In the genomic region with DNA sequence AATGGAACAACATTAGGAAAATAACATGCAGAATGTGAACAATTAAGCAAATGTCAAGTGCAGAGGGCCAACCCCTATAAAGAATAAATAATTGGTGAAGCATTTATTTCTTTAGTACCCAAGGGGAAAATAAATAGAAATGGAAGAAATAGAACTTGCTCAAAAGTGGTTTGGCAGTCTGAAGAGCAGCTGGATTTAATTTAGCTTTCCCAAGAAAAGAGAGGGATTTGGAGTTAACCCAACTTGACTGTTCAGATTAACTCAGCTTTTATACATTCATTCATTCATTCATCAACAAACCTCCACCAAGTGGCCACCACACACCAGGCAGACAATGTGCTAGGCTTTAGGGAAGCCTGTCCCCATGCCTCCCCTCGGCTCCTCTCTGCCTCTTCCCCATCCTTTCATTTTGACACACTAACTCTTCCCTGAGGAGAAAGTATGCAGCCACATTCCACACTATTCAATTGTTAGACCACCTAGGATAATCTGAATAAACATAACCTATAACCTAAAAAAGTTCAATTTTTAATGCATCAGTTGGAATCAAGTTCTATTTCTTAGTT, we compare ENCODE assay signal across 18 cellular contexts.
DNase-seq lines count a peak whose midpoint lies in the region; ATAC-seq, FAIRE-seq and TF ChIP-seq lines count a peak whose summit lies in the region.
"Had no signal": no experiment of that assay in that cellular context is flagged by ENCODE, and none has a peak within 500 bp of the region (broad histone marks: within the 10 kb centered on the region; RNA-seq: fewer than 3 reads in every experiment).

No MANE protein-coding gene starts in this region.

- no peaks in the 10 kb centered on the region for H3K27me3 ChIP-seq in heart right ventricle
- no peaks in the 10 kb centered on the region for H3K27me3 ChIP-seq in HAP-1 (ENCODE audit: low read depth)
- H3K27me3 ChIP-seq: Peyer's patch had no signal

- TF ChIP-seq CTCF in WTC11 (IDR thresholded peaks at IDR 0.05) (no peak), heart right ventricle (IDR thresholded peaks at IDR 0.05) (no peak)

- WGBS in heart right ventricle, 2 donors, result 60 to 68% methylated on average over 1 of the region's 1 CpG

- H3K4me3 Mint-ChIP-seq in WTC11, result no peak overlapping the region
- H3K4me3 Mint-ChIP-seq: CD14-positive monocyte had no signal

- no peaks in the 10 kb centered on the region for H3K36me3 ChIP-seq in heart right ventricle
- no peaks in the 10 kb centered on the region for H3K36me3 ChIP-seq in HAP-1 (replicated peaks)
- H3K36me3 ChIP-seq: Peyer's patch had no signal

- POLR2A ChIA-PET in WTC11 (lab: Charles Lee), result no interaction called here

- DNase-seq in GM03348 (ENCODE audit: low spot score), result peak; percentile 29
- DNase-seq in WTC11 (ENCODE audit: low spot score), result no peak
- DNase-seq in fibroblast of peridontal ligament (ENCODE audit: extremely low read depth), result peak; percentile 95
- DNase-seq in skeletal muscle cell (ENCODE audit: low read depth), result peak; percentile 24
- no peak for DNase-seq in H54 (ENCODE audit: insufficient read length, low spot score)
- DNase-seq in heart right ventricle, result no peak
- DNase-seq in HAP-1 (ENCODE audit: low spot score in 2 of 2), result no peak
- DNase-seq: ACHN, COR-L47, DMS153, Kasumi-1, NCI-H1930, NCI-H510A treated with DMSO at 0.1 percent for 48 hours, Peyer's patch, SHP77 treated with DMSO at 0.1 percent for 48 hours had no signal

- peak; percentile 76 for ATAC-seq in WTC11
- ATAC-seq in HG03469 (IDR thresholded peaks at IDR 0.05; ENCODE audit: unreplicated experiment), result no peak
- ATAC-seq in heart right ventricle, result no peak

- no peaks in the 10 kb centered on the region for H3K36me3 Mint-ChIP-seq in WTC11
- H3K36me3 Mint-ChIP-seq: CD14-positive monocyte had no signal

- no peak overlapping the region for H3K27ac Mint-ChIP-seq in WTC11
- H3K27ac Mint-ChIP-seq: CD14-positive monocyte had no signal

- no peaks in the 10 kb centered on the region for H3K9me3 ChIP-seq in heart right ventricle
- H3K9me3 ChIP-seq in HAP-1, result no peaks in the 10 kb centered on the region
- H3K9me3 ChIP-seq: Peyer's patch had no signal

- in situ Hi-C loops in HAP-1 (cut with MboI; ENCODE audit: low sequenced_read_pairs), result no loop called here

- H3K4me1 Mint-ChIP-seq in WTC11, result peaks cover 7% of the 10 kb centered on the region
- H3K4me1 Mint-ChIP-seq: CD14-positive monocyte had no signal

- CTCF ChIA-PET in WTC11 (lab: Charles Lee), result no interaction called here

- H3K4me1 ChIP-seq in heart right ventricle (no peaks in the 10 kb centered on the region), HAP-1 (no peaks in the 10 kb centered on the region)
- H3K4me1 ChIP-seq: Peyer's patch had no signal

- no peak for FAIRE-seq in H54 (lab: Jason Lieb, UNC)
- FAIRE-seq: GM12892 had no signal

- H3K4me3 ChIP-seq in skeletal muscle cell (ENCODE audit: low read depth, low read length) (no peak overlapping the region), heart right ventricle (no peak overlapping the region), HAP-1 (no peak overlapping the region)
- H3K4me3 ChIP-seq: Peyer's patch had no signal

- TF ChIP-seq POLR2A in H54 (IDR thresholded peaks at IDR 0.05; ENCODE audit: low read depth, low read length), result no peak

- H3K27me3 Mint-ChIP-seq in WTC11 (ENCODE audit: low read depth), result no peaks in the 10 kb centered on the region

- intact Hi-C loops in heart right ventricle (cut with DNase I), result no loop called here

- H3K9me3 Mint-ChIP-seq in WTC11, result peaks cover 5% of the 10 kb centered on the region; the same call in 1 of the 2 replicates

- no peak overlapping the region for H3K27ac ChIP-seq in heart right ventricle
- H3K27ac ChIP-seq: Peyer's patch had no signal

TF ChIP-seq in WTC11, 78 proteins besides CTCF, POLR2A, EP300 and RAD21:
- TF ChIP-seq, protein P1, sequence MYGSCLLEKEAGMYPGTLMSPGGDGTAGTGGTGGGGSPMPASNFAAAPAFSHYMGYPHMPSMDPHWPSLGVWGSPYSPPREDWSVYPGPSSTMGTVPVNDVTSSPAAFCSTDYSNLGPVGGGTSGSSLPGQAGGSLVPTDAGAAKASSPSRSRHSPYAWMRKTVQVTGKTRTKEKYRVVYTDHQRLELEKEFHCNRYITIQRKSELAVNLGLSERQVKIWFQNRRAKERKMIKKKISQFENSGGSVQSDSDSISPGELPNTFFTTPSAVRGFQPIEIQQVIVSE (CRISPR knock-in tag; IDR thresholded peaks at IDR 0.05; ENCODE audit: borderline replicate concordance), result no peak
- no peak for TF ChIP-seq EMX1 (CRISPR knock-in tag; IDR thresholded peaks at IDR 0.05)
- no peak for TF ChIP-seq TCF7 (CRISPR knock-in tag; IDR thresholded peaks at IDR 0.05; ENCODE audit: low read depth)
- TF ChIP-seq, protein P2, sequence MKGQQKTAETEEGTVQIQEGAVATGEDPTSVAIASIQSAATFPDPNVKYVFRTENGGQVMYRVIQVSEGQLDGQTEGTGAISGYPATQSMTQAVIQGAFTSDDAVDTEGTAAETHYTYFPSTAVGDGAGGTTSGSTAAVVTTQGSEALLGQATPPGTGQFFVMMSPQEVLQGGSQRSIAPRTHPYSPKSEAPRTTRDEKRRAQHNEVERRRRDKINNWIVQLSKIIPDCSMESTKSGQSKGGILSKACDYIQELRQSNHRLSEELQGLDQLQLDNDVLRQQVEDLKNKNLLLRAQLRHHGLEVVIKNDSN (CRISPR knock-in tag; IDR thresholded peaks at IDR 0.05), result no peak
- no peak for TF ChIP-seq HMGA2 (CRISPR knock-in tag; IDR thresholded peaks at IDR 0.05)
- TF ChIP-seq, protein P3, sequence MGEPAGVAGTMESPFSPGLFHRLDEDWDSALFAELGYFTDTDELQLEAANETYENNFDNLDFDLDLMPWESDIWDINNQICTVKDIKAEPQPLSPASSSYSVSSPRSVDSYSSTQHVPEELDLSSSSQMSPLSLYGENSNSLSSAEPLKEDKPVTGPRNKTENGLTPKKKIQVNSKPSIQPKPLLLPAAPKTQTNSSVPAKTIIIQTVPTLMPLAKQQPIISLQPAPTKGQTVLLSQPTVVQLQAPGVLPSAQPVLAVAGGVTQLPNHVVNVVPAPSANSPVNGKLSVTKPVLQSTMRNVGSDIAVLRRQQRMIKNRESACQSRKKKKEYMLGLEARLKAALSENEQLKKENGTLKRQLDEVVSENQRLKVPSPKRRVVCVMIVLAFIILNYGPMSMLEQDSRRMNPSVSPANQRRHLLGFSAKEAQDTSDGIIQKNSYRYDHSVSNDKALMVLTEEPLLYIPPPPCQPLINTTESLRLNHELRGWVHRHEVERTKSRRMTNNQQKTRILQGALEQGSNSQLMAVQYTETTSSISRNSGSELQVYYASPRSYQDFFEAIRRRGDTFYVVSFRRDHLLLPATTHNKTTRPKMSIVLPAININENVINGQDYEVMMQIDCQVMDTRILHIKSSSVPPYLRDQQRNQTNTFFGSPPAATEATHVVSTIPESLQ (CRISPR knock-in tag; IDR thresholded peaks at IDR 0.05), result no peak
- no peak for TF ChIP-seq FOXP1 (CRISPR knock-in tag; IDR thresholded peaks at IDR 0.05; ENCODE audit: borderline replicate concordance)
- TF ChIP-seq ZNF396 (CRISPR knock-in tag; IDR thresholded peaks at IDR 0.05; ENCODE audit: borderline replicate concordance), result no peak
- no peak for TF ChIP-seq SMAD4 (CRISPR knock-in tag; IDR thresholded peaks at IDR 0.05)
- TF ChIP-seq RORB (CRISPR knock-in tag; IDR thresholded peaks at IDR 0.05), result no peak
- no peak for TF ChIP-seq ZNF232 (CRISPR knock-in tag; IDR thresholded peaks at IDR 0.05)
- no peak for TF ChIP-seq JAZF1 (CRISPR knock-in tag; IDR thresholded peaks at IDR 0.05)
- TF ChIP-seq, protein P4, sequence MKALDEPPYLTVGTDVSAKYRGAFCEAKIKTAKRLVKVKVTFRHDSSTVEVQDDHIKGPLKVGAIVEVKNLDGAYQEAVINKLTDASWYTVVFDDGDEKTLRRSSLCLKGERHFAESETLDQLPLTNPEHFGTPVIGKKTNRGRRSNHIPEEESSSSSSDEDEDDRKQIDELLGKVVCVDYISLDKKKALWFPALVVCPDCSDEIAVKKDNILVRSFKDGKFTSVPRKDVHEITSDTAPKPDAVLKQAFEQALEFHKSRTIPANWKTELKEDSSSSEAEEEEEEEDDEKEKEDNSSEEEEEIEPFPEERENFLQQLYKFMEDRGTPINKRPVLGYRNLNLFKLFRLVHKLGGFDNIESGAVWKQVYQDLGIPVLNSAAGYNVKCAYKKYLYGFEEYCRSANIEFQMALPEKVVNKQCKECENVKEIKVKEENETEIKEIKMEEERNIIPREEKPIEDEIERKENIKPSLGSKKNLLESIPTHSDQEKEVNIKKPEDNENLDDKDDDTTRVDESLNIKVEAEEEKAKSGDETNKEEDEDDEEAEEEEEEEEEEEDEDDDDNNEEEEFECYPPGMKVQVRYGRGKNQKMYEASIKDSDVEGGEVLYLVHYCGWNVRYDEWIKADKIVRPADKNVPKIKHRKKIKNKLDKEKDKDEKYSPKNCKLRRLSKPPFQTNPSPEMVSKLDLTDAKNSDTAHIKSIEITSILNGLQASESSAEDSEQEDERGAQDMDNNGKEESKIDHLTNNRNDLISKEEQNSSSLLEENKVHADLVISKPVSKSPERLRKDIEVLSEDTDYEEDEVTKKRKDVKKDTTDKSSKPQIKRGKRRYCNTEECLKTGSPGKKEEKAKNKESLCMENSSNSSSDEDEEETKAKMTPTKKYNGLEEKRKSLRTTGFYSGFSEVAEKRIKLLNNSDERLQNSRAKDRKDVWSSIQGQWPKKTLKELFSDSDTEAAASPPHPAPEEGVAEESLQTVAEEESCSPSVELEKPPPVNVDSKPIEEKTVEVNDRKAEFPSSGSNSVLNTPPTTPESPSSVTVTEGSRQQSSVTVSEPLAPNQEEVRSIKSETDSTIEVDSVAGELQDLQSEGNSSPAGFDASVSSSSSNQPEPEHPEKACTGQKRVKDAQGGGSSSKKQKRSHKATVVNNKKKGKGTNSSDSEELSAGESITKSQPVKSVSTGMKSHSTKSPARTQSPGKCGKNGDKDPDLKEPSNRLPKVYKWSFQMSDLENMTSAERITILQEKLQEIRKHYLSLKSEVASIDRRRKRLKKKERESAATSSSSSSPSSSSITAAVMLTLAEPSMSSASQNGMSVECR (CRISPR knock-in tag; IDR thresholded peaks at IDR 0.05; ENCODE audit: borderline replicate concordance), result no peak

Comparison
In these comparisons a context has a peak if more than half of its experiments do, and no peak if none do; other contexts are left out.
1. DNase-seq: peak in GM03348 (single experiment), fibroblast of peridontal ligament (single experiment) and skeletal muscle cell (single experiment); none in WTC11 (single experiment), H54 (single experiment), heart right ventricle (0 of 2) and HAP-1 (0 of 2).